In the genomic region with DNA sequence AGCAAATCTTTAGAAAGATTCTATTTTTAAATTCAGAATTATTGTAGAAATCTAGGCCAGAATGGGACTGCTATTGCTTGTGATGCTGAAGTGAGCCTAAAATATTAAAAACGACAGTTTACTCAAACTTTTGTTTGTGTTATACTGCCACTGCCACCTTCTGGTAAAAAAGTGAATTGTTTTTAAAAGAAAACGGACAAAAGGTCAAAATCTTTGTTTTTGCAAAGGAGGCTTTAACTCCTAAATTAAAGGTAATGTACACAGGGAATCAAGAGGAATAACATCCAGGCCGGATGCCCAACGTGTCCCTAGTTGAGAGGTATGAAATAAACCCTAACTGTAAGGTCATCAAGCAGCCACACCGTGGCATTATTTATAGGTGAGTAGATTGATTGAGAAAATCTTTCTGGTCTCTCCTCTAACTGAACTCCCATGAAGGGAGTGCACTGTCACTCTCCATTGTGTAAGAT, we compare ENCODE assay signal across 8 cellular contexts.
A peak's percentile ranks its signal among the peaks of the same experiment; 100 is the strongest.
DNase-seq lines count a peak whose midpoint lies in the region; ATAC-seq and TF ChIP-seq lines count a peak whose summit lies in the region.

No MANE protein-coding gene starts in this region.

- no peak overlapping the region for H3K23ac ChIP-seq in mesenchymal stem cell (ENCODE audit: low read length in 2 of 2)

- no peak overlapping the region for H3K4me2 ChIP-seq in mesenchymal stem cell (ENCODE audit: low read length, poor library complexity, severe bottlenecking)

- no peak for ATAC-seq in CD8-positive, alpha-beta T cell
- ATAC-seq in GM18867 (IDR thresholded peaks at IDR 0.05; ENCODE audit: unreplicated experiment) (no peak), HG03108 (IDR thresholded peaks at IDR 0.05; ENCODE audit: unreplicated experiment) (no peak)

- no peak overlapping the region for H3K4ac ChIP-seq in mesenchymal stem cell (ENCODE audit: low read depth in 1 of 2, low read length in 2 of 2)

- no peak overlapping the region for H2BK15ac ChIP-seq in mesenchymal stem cell (ENCODE audit: low read depth, poor library complexity, severe bottlenecking)

- no peak overlapping the region for H2BK12ac ChIP-seq in mesenchymal stem cell (ENCODE audit: low read length in 2 of 2)

- no peaks in the 10 kb centered on the region for H3K36me3 Mint-ChIP-seq in CD8-positive, alpha-beta T cell
- no peaks in the 10 kb centered on the region for H3K36me3 Mint-ChIP-seq in T-helper 2 cell treated with Interferon-gamma antibody and Interleukin-4, amounts not matched to agents 5 μg/mL and 100 μg/mL, for 36 hours (ENCODE audit: low read depth)

- WGBS in mesenchymal stem cell: 5% methylated on average over 4 of the region's 5 CpGs

- POLR2A ChIA-PET in CD8-positive, alpha-beta T cell (lab: Charles Lee): no interaction called here

- intact Hi-C loops in CD8-positive, alpha-beta T cell (cut with DNase I, micrococcal nuclease): no loop called here

- H3K9ac ChIP-seq in mesenchymal stem cell (ENCODE audit: low read length): peak overlapping the region; percentile 44

- no peak overlapping the region for H4K8ac ChIP-seq in mesenchymal stem cell (ENCODE audit: low read length)

- no peak for DNase-seq in CD8-positive, alpha-beta T cell
- DNase-seq in KBM-7: peak; percentile 39
- DNase-seq in astrocyte of the cerebellum (ENCODE audit: low read depth): no peak
- peak; percentile 16 for DNase-seq in mesenchymal stem cell
- DNase-seq in T-helper 2 cell treated with Interferon-gamma antibody and Interleukin-4, amounts not matched to agents 5 μg/mL and 100 μg/mL, for 36 hours (ENCODE audit: low spot score): no peak
- DNase-seq in ecto neural progenitor cell (ENCODE audit: low spot score): no peak

- no peaks in the 10 kb centered on the region for H3K36me3 ChIP-seq in CD8-positive, alpha-beta T cell (ENCODE audit: insufficient read depth, low read length)
- no peaks in the 10 kb centered on the region for H3K36me3 ChIP-seq in mesenchymal stem cell (ENCODE audit: control insufficient read depth in 1 of 2, insufficient read depth in 2 of 2, low read depth in 1 of 2, low read length in 2 of 2)

- H3K27ac Mint-ChIP-seq in CD8-positive, alpha-beta T cell: no peak overlapping the region
- H3K27ac Mint-ChIP-seq in T-helper 2 cell treated with Interferon-gamma antibody and Interleukin-4, amounts not matched to agents 5 μg/mL and 100 μg/mL, for 36 hours: no peak overlapping the region

- no peak overlapping the region for H4K91ac ChIP-seq in mesenchymal stem cell (ENCODE audit: low read length)

- no peaks in the 10 kb centered on the region for H3K9me3 ChIP-seq in CD8-positive, alpha-beta T cell (ENCODE audit: low read length)
- no peaks in the 10 kb centered on the region for H3K9me3 ChIP-seq in mesenchymal stem cell (ENCODE audit: control insufficient read depth, low read length)

- H2BK5ac ChIP-seq in mesenchymal stem cell (ENCODE audit: low read depth, low read length, poor library complexity, severe bottlenecking): no peak overlapping the region

- no peak overlapping the region for H3K14ac ChIP-seq in mesenchymal stem cell (ENCODE audit: low read length in 2 of 2)

- in situ Hi-C loops in KBM-7 (cut with MboI; ENCODE audit: low pct_unique_long_range_greater_than_20kb, low sequenced_read_pairs): loop anchor here (25.0 kb wide), 1 partner anchor 968 kb away; no protein-coding TSS in a partner anchor
- in situ Hi-C loops in astrocyte of the cerebellum (cut with HindIII; ENCODE audit: low sequenced_read_pairs): no loop called here

- peak; percentile 81 for TF ChIP-seq CTCF in CD8-positive, alpha-beta T cell (IDR thresholded peaks at IDR 0.05)
- peak; percentile 10 for TF ChIP-seq CTCF in astrocyte of the cerebellum (IDR thresholded peaks at IDR 0.05; ENCODE audit: low read depth, low read length, missing control alignments)

- H3K27me3 ChIP-seq in CD8-positive, alpha-beta T cell (ENCODE audit: insufficient read depth, low read length): no peaks in the 10 kb centered on the region
- no peaks in the 10 kb centered on the region for H3K27me3 ChIP-seq in mesenchymal stem cell (ENCODE audit: control insufficient read depth in 1 of 2, insufficient read depth in 1 of 2, low read length in 2 of 2)

- no peak overlapping the region for H2AK5ac ChIP-seq in mesenchymal stem cell (ENCODE audit: low read length, severe bottlenecking)

- H3K79me1 ChIP-seq in mesenchymal stem cell (replicated peaks; ENCODE audit: low read length, poor library complexity, severe bottlenecking): no peaks in the 10 kb centered on the region

- H3K9me3 Mint-ChIP-seq in CD8-positive, alpha-beta T cell: no peaks in the 10 kb centered on the region
- H3K9me3 Mint-ChIP-seq in T-helper 2 cell treated with Interferon-gamma antibody and Interleukin-4, amounts not matched to agents 5 μg/mL and 100 μg/mL, for 36 hours: no peaks in the 10 kb centered on the region

- H3K18ac ChIP-seq in mesenchymal stem cell (ENCODE audit: low read depth in 1 of 2, low read length in 2 of 2): no peak overlapping the region

- no peak overlapping the region for H3K4me3 ChIP-seq in CD8-positive, alpha-beta T cell (ENCODE audit: low read depth, low read length)
- H3K4me3 ChIP-seq in astrocyte of the cerebellum (ENCODE audit: low read depth, low read length) (no peak overlapping the region), mesenchymal stem cell (ENCODE audit: insufficient read depth in 1 of 2, low read depth in 1 of 2, low read length in 2 of 2) (no peak overlapping the region)

- H3K4me3 Mint-ChIP-seq in CD8-positive, alpha-beta T cell: no peak overlapping the region
- H3K4me3 Mint-ChIP-seq in T-helper 2 cell treated with Interferon-gamma antibody and Interleukin-4, amounts not matched to agents 5 μg/mL and 100 μg/mL, for 36 hours: no peak overlapping the region

- CTCF ChIA-PET in CD8-positive, alpha-beta T cell (lab: Charles Lee): interaction anchor here (1.3 kb wide), 1 partner anchor 14 kb away, joined by 4 read pairs; no protein-coding TSS in a partner anchor

- no peak overlapping the region for H3K27ac ChIP-seq in CD8-positive, alpha-beta T cell (ENCODE audit: low read depth, low read length)
- H3K27ac ChIP-seq in mesenchymal stem cell (ENCODE audit: low read length, poor library complexity, severe bottlenecking): no peak overlapping the region

- no peak overlapping the region for H2AFZ ChIP-seq in mesenchymal stem cell (ENCODE audit: low read depth, low read length)

- no peaks in the 10 kb centered on the region for H3K4me1 ChIP-seq in CD8-positive, alpha-beta T cell (ENCODE audit: insufficient read depth, low read length)
- peaks cover 8% of the 10 kb centered on the region for H3K4me1 ChIP-seq in mesenchymal stem cell (ENCODE audit: control insufficient read depth, insufficient read depth, low read depth, low read length)

- no peak overlapping the region for H2BK120ac ChIP-seq in mesenchymal stem cell (ENCODE audit: low read depth, low read length)

- no peaks in the 10 kb centered on the region for H3K4me1 Mint-ChIP-seq in CD8-positive, alpha-beta T cell (ENCODE audit: low read depth)
- H3K4me1 Mint-ChIP-seq in T-helper 2 cell treated with Interferon-gamma antibody and Interleukin-4, amounts not matched to agents 5 μg/mL and 100 μg/mL, for 36 hours (ENCODE audit: low read depth): no peaks in the 10 kb centered on the region

- H3K27me3 Mint-ChIP-seq in CD8-positive, alpha-beta T cell (ENCODE audit: low read depth): peaks cover 6% of the 10 kb centered on the region
- H3K27me3 Mint-ChIP-seq in T-helper 2 cell treated with Interferon-gamma antibody and Interleukin-4, amounts not matched to agents 5 μg/mL and 100 μg/mL, for 36 hours (ENCODE audit: low read depth): no peaks in the 10 kb centered on the region

Comparison
In these comparisons a context has a peak if more than half of its experiments do, and no peak if none do; other contexts are left out.
1. DNase-seq: peak in KBM-7 (single experiment) and mesenchymal stem cell (single experiment); none in CD8-positive, alpha-beta T cell (0 of 7), astrocyte of the cerebellum (single experiment), T-helper 2 cell treated with Interferon-gamma antibody and Interleukin-4, amounts not matched to agents 5 μg/mL and 100 μg/mL, for 36 hours (single experiment) and ecto neural progenitor cell (single experiment).